ENCODE assay signal across 19 cellular contexts in genomic region chr11:47435687-47436086, GRCh38. TPM values are rescaled to one million over a fixed set of nuclear protein-coding genes. Genes with fewer than 3 reads are reported as not detected.
A peak's percentile ranks its signal among the peaks of the same experiment; 100 is the strongest.
DNase-seq lines count a peak whose midpoint lies in the region; ATAC-seq and TF ChIP-seq lines count a peak whose summit lies in the region.
"Had no signal": no experiment of that assay in that cellular context is flagged by ENCODE, and none has a peak within 500 bp of the region (broad histone marks: within the 10 kb centered on the region; RNA-seq: fewer than 3 reads in every experiment).

No MANE protein-coding gene starts in this region.

- DNase-seq in activated T-cell treated with anti-CD3 and anti-CD28 coated beads, Interleukin-2, amount 50 U/mL, for 24 hours = no peak
- DNase-seq in activated T-cell treated with anti-CD3 and anti-CD28 coated beads, Interleukin-2, amount 50 U/mL, for 48 hours = no peak
- DNase-seq in right lobe of liver (no peak), neuronal stem cell (ENCODE audit: low spot score) (no peak), MG63 (no peak), RWPE1 (ENCODE audit: low spot score) (no peak), NCI-H187 treated with DMSO at 0.1 percent for 48 hours (lab: John Stamatoyannopoulos, UW) (no peak), erythroblast (lab: John Stamatoyannopoulos, UW) (no peak)
- DNase-seq: AML-193; Calu3; CD4-positive, CD25-positive, alpha-beta regulatory T cell; DMS 273 treated with DMSO at 0.1 percent for 48 hours; GM23248 had no signal

- POLR2A ChIA-PET in RWPE1 (lab: Yijun Ruan, JAX; ENCODE audit: low non-redundant PET) = no interaction called here

- no peak overlapping the region for H4K91ac ChIP-seq in neuronal stem cell (ENCODE audit: low read depth, low read length, poor library complexity)

- peak overlapping the region in 2 of 3 donors; percentile 7 to 94 for H3K27ac ChIP-seq in right lobe of liver
- H3K27ac ChIP-seq in neuronal stem cell (replicated peaks; ENCODE audit: low read length) = no peak overlapping the region
- H3K27ac ChIP-seq in RWPE1 = no peak overlapping the region
- H3K27ac ChIP-seq: 22Rv1, BLaER1, HL-60 had no signal

- H3K27me3 ChIP-seq in right lobe of liver = no peaks in the 10 kb centered on the region
- no peaks in the 10 kb centered on the region for H3K27me3 ChIP-seq in neuronal stem cell (ENCODE audit: control insufficient read depth in 3 of 3, insufficient read depth in 3 of 3, low read depth in 1 of 3, low read length in 3 of 3)
- no peaks in the 10 kb centered on the region for H3K27me3 ChIP-seq in MG63
- H3K27me3 ChIP-seq: BLaER1 had no signal

- H2BK15ac ChIP-seq in neuronal stem cell (ENCODE audit: low read length) = no peak overlapping the region

- intact Hi-C loops in right lobe of liver (cut with DNase I) = no loop called here

- no peak overlapping the region for H3K4me3 Mint-ChIP-seq in activated T-cell treated with anti-CD3 and anti-CD28 coated beads, Interleukin-2, amount 50 U/mL, for 24 hours
- H3K4me3 Mint-ChIP-seq: CD4-positive, CD25-positive, alpha-beta regulatory T cell had no signal

- peaks cover under 1% of the 10 kb centered on the region for H3K4me1 Mint-ChIP-seq in activated T-cell treated with anti-CD3 and anti-CD28 coated beads, Interleukin-2, amount 50 U/mL, for 24 hours (ENCODE audit: low read depth)
- H3K4me1 Mint-ChIP-seq: CD4-positive, CD25-positive, alpha-beta regulatory T cell had no signal

- H3K9me3 ChIP-seq in right lobe of liver = no peaks in the 10 kb centered on the region
- H3K9me3 ChIP-seq in neuronal stem cell (replicated peaks in 1 of 2; ENCODE audit: control insufficient read depth in 2 of 2, insufficient read depth in 1 of 2, low read depth in 1 of 2, low read length in 2 of 2) = no peaks in the 10 kb centered on the region
- H3K9me3 ChIP-seq in MG63 = no peaks in the 10 kb centered on the region
- H3K9me3 ChIP-seq: BLaER1 had no signal

- H3K4me2 ChIP-seq in neuronal stem cell (ENCODE audit: insufficient read depth, low read length, poor library complexity, severe bottlenecking) = no peak overlapping the region
- H3K4me2 ChIP-seq: BLaER1 had no signal

- no peaks in the 10 kb centered on the region for H3K27me3 Mint-ChIP-seq in activated T-cell treated with anti-CD3 and anti-CD28 coated beads, Interleukin-2, amount 50 U/mL, for 24 hours
- H3K27me3 Mint-ChIP-seq: CD4-positive, CD25-positive, alpha-beta regulatory T cell had no signal

- no peak for TF ChIP-seq POLR2A in right lobe of liver (IDR thresholded peaks at IDR 0.05)
- no peak for TF ChIP-seq POLR2A in erythroblast (IDR thresholded peaks at IDR 0.05; ENCODE audit: low read length)

- no peak for TF ChIP-seq CTCF in right lobe of liver (IDR thresholded peaks at IDR 0.05)
- no peak for TF ChIP-seq CTCF in RWPE1 (conservative IDR thresholded peaks at IDR 0.05; ENCODE audit: low read depth)

- no peaks in the 10 kb centered on the region for H3K36me3 Mint-ChIP-seq in activated T-cell treated with anti-CD3 and anti-CD28 coated beads, Interleukin-2, amount 50 U/mL, for 24 hours (ENCODE audit: low read depth)
- H3K36me3 Mint-ChIP-seq: CD4-positive, CD25-positive, alpha-beta regulatory T cell had no signal

- H3K4me1 ChIP-seq in right lobe of liver (peaks cover 0 to 62% (median 17%) of the 10 kb centered on the region in 4 donors), neuronal stem cell (ENCODE audit: control insufficient read depth in 2 of 2, insufficient read depth in 1 of 2, low read depth in 1 of 2, low read length in 2 of 2) (peaks cover 2 to 9% of the 10 kb centered on the region in 2 donors)

- no peak overlapping the region for H4K8ac ChIP-seq in neuronal stem cell (ENCODE audit: low read depth, low read length)

- no peak overlapping the region for H2BK12ac ChIP-seq in neuronal stem cell (ENCODE audit: low read length)

- no peaks in the 10 kb centered on the region for H3K9me3 Mint-ChIP-seq in activated T-cell treated with anti-CD3 and anti-CD28 coated beads, Interleukin-2, amount 50 U/mL, for 24 hours
- H3K9me3 Mint-ChIP-seq: CD4-positive, CD25-positive, alpha-beta regulatory T cell had no signal

- H3K36me3 ChIP-seq in right lobe of liver (no peaks in the 10 kb centered on the region), neuronal stem cell (replicated peaks in 1 of 2; ENCODE audit: control insufficient read depth in 2 of 2, insufficient read depth in 2 of 2, low read length in 2 of 2) (no peaks in the 10 kb centered on the region), MG63 (no peaks in the 10 kb centered on the region)
- H3K36me3 ChIP-seq: BLaER1 had no signal

- no peaks in the 10 kb centered on the region for H3K79me1 ChIP-seq in neuronal stem cell (ENCODE audit: low read depth, low read length)

- H2AFZ ChIP-seq in neuronal stem cell (ENCODE audit: low read length) = no peak overlapping the region
- H2AFZ ChIP-seq: GM23248 had no signal

- H2BK120ac ChIP-seq in neuronal stem cell (ENCODE audit: low read depth, low read length) = no peak overlapping the region

- H2AK5ac ChIP-seq in neuronal stem cell (ENCODE audit: low read depth, low read length) = no peak overlapping the region

- peak overlapping the region; percentile 58 for H3K23ac ChIP-seq in neuronal stem cell (ENCODE audit: low read depth, low read length, poor library complexity)

- no peak overlapping the region for H3K4ac ChIP-seq in neuronal stem cell (ENCODE audit: low read length)

- H3K27ac Mint-ChIP-seq in activated T-cell treated with anti-CD3 and anti-CD28 coated beads, Interleukin-2, amount 50 U/mL, for 24 hours = peak overlapping the region; percentile 10
- H3K27ac Mint-ChIP-seq: CD4-positive, CD25-positive, alpha-beta regulatory T cell had no signal

- CTCF ChIA-PET in RWPE1 (lab: Yijun Ruan, JAX) = no interaction called here

- no peak overlapping the region for H2BK5ac ChIP-seq in neuronal stem cell (ENCODE audit: low read length)

- 61% methylated on average over 3 of the region's 3 CpGs for WGBS in right lobe of liver (ENCODE audit: insufficient coverage, low coverage, low lambda C conversion rate, missing lambda C conversion rate)
- WGBS in neuronal stem cell (ENCODE audit: extremely low coverage in 2 of 2, insufficient read length in 2 of 2, insufficient replicate concordance in 1 of 2), 2 donors = no CpG with 5 or more reads among the region's 3 CpGs

- H3K4me3 ChIP-seq in right lobe of liver (no peak overlapping the region), neuronal stem cell (ENCODE audit: low read length in 2 of 2) (no peak overlapping the region), MG63 (no peak overlapping the region)
- H3K4me3 ChIP-seq: BLaER1, GM23248 had no signal

- H3K9ac ChIP-seq in neuronal stem cell (ENCODE audit: low read depth, low read length, poor library complexity) = no peak overlapping the region
- H3K9ac ChIP-seq: BLaER1, GM23248 had no signal

- no peak overlapping the region for H3K18ac ChIP-seq in neuronal stem cell (ENCODE audit: low read length)

- no peak overlapping the region for H3K14ac ChIP-seq in neuronal stem cell (ENCODE audit: low read length)

- peak in 2 of 4 donors; percentile 3 to 21 for ATAC-seq in right lobe of liver
- ATAC-seq: HCT116 had no signal

RNA-seq across cellular contexts. Expression of gene PSMC3, which starts 9.4 kb away (rescaled TPM):
- 10 to 100 TPM; 52.5 to 98.1 (median 63.3) TPM for total RNA-seq in right lobe of liver
- 74.9 TPM for polyA plus RNA-seq in neuronal stem cell (2013, experiment 1 of 2)
- 75.0 TPM for polyA plus RNA-seq in neuronal stem cell (2013, experiment 2 of 2)
- total RNA-seq in MG63 (2014; rRNA removed; shearing (Covaris generic); ENCODE audit: low replicate concordance) = 147 and 165 TPM in 2 replicates

RNA-seq across cellular contexts. Expression of gene RAPSN, which starts 13.2 kb away (rescaled TPM):
- under 1 TPM in 3 of 6 experiments, not detected in 3; 0.15 to 0.49 (median 0.25) TPM for total RNA-seq in right lobe of liver
- polyA plus RNA-seq in neuronal stem cell (2013, experiment 1 of 2) = not detected
- polyA plus RNA-seq in neuronal stem cell (2013, experiment 2 of 2) = 0.06 TPM
- total RNA-seq in MG63 (2014; rRNA removed; shearing (Covaris generic); ENCODE audit: low replicate concordance) = 0.16 TPM in 1 of 2 replicates, not detected in the other
- total RNA-seq: Daoy had no signal
- polyA plus RNA-seq: CD4-positive, CD25-positive, alpha-beta regulatory T cell had no signal

RNA-seq across cellular contexts. Expression of gene SLC39A13, which starts 27.3 kb away (rescaled TPM):
- 10 to 100 TPM in 5 of 6 experiments, 1 to 10 TPM in 1; 9.8 to 21.2 (median 13.1) TPM for total RNA-seq in right lobe of liver
- polyA plus RNA-seq in neuronal stem cell (2013, experiment 1 of 2) = 21.6 TPM
- polyA plus RNA-seq in neuronal stem cell (2013, experiment 2 of 2) = 20.9 TPM
- 34.0 and 51.1 TPM in 2 replicates for total RNA-seq in MG63 (2014; rRNA removed; shearing (Covaris generic); ENCODE audit: low replicate concordance)

RNA-seq across cellular contexts. Expression of gene SPI1, which starts 57.3 kb away (rescaled TPM):
- 10 to 100 TPM in 3 of 6 experiments, 1 to 10 TPM in 3; 7.5 to 29.1 (median 10.1) TPM for total RNA-seq in right lobe of liver
- polyA plus RNA-seq in neuronal stem cell (2013, experiment 1 of 2) = not detected
- polyA plus RNA-seq in neuronal stem cell (2013, experiment 2 of 2) = 0.03 TPM
- total RNA-seq in MG63 (2014; rRNA removed; shearing (Covaris generic); ENCODE audit: low replicate concordance) = not detected in 2 replicates
- total RNA-seq: A673, Calu3, Daoy, GM23248 had no signal

Comparison
In these comparisons a context has a peak if more than half of its experiments do, and no peak if none do; other contexts are left out.
1. H3K27ac ChIP-seq: peak in right lobe of liver (2 of 3); none in neuronal stem cell (single experiment) and RWPE1 (single experiment).